ENCODE assay signal across 19 cellular contexts in genomic region chr5:159657766-159658165, GRCh38.
"Had no signal": no experiment of that assay in that cellular context is flagged by ENCODE, and none has a peak within 500 bp of the region (broad histone marks: within the 10 kb centered on the region; RNA-seq: fewer than 3 reads in every experiment).

No MANE protein-coding gene starts in this region.

- H3K27me3 ChIP-seq: heart right ventricle, suprapubic skin, upper lobe of right lung had no signal

- H3K4me3 ChIP-seq: heart right ventricle, suprapubic skin, upper lobe of right lung had no signal

- H3K27ac ChIP-seq: epithelial cell of prostate, heart right ventricle, suprapubic skin, upper lobe of right lung had no signal

- ATAC-seq: activated naive CD8-positive, alpha-beta T cell treated with anti-CD3 and anti-CD28 coated beads, Interleukin-2, amount 50 U/mL, for 24 hours; left colon; natural killer cell; right cardiac atrium; T-cell; upper lobe of right lung had no signal

- DNase-seq: activated CD4-positive, alpha-beta T cell treated with anti-CD3 and anti-CD28 coated beads, Interleukin-2, amount 50 U/mL, for 1 hour; activated naive CD4-positive, alpha-beta T cell treated with Interleukin-2 at 50 U/mL for 16 hours; activated naive CD8-positive, alpha-beta T cell treated with anti-CD3 and anti-CD28 coated beads, Interleukin-2, amount 50 U/mL, for 24 hours; activated T-cell treated with anti-CD3 and anti-CD28 coated beads for 4 hours; aorta; dermis blood vessel endothelial cell; heart right ventricle; left colon; mammary epithelial cell; natural killer cell; small intestine; stimulated activated CD4-positive, alpha-beta T cell treated with anti-CD3 and anti-CD28 coated beads, Interleukin-4, amount 100 ng/mL, for 24 hours; stimulated activated naive CD4-positive, alpha-beta T cell; T-cell; T-helper 9 cell; upper lobe of right lung had no signal

- H3K9me3 ChIP-seq: heart right ventricle, suprapubic skin, upper lobe of right lung had no signal

- H3K4me1 ChIP-seq: suprapubic skin, upper lobe of right lung had no signal

- H3K36me3 ChIP-seq: heart right ventricle, suprapubic skin, upper lobe of right lung had no signal
